Comparison of ENCODE assay signal across 14 cellular contexts in genomic region chr1:117967900-117968299, GRCh38. TPM values are rescaled to one million over a fixed set of nuclear protein-coding genes. Genes with fewer than 3 reads are reported as not detected.
A peak's percentile ranks its signal among the peaks of the same experiment; 100 is the strongest.
DNase-seq lines count a peak whose midpoint lies in the region; ATAC-seq and TF ChIP-seq lines count a peak whose summit lies in the region.
"Had no signal": no experiment of that assay in that cellular context is flagged by ENCODE, and none has a peak within 500 bp of the region (broad histone marks: within the 10 kb centered on the region; RNA-seq: fewer than 3 reads in every experiment).

No MANE protein-coding gene starts in this region.

- no peak for TF ChIP-seq POLR2A in heart left ventricle (IDR thresholded peaks at IDR 0.05)

- peaks cover 11% of the 10 kb centered on the region for H3K4me1 Mint-ChIP-seq in activated CD4-positive, alpha-beta T cell treated with anti-CD3 and anti-CD28 coated beads for 36 hours

- 46 to 50% (median 48%) methylated on average over 2 of the region's 2 CpGs for WGBS in heart left ventricle, 4 donors

- POLR2A ChIA-PET in activated CD4-positive, alpha-beta T cell treated with anti-CD3 and anti-CD28 coated beads for 36 hours (lab: Charles Lee) = no interaction called here

- in situ Hi-C loops in G401 (cut with HindIII; ENCODE audit: low sequenced_read_pairs) = no loop called here

- no peak for TF ChIP-seq CTCF in heart left ventricle (IDR thresholded peaks at IDR 0.05)

- no peaks in the 10 kb centered on the region for H3K27me3 ChIP-seq in heart left ventricle

- no peak overlapping the region for H3K27ac ChIP-seq in heart left ventricle
- H3K27ac ChIP-seq: HL-60 had no signal

- DNase-seq in G401 (ENCODE audit: low spot score) (peak; percentile 1), NCI-H2081 (lab: John Stamatoyannopoulos, UW) (peak; percentile 34 to 68), amniotic epithelial cell (ENCODE audit: low read depth) (peak; percentile 37), kidney tubule cell (ENCODE audit: low spot score) (peak; percentile 13), heart left ventricle (no peak), DMS53 treated with DMSO at 0.1 percent for 48 hours (lab: John Stamatoyannopoulos, UW; ENCODE audit: unreplicated experiment) (no peak), NCI-H187 treated with DMSO at 0.1 percent for 48 hours (lab: John Stamatoyannopoulos, UW) (no peak)
- DNase-seq in activated CD4-positive, alpha-beta T cell treated with anti-CD3 and anti-CD28 coated beads for 36 hours = no peak
- DNase-seq: activated CD4-positive, alpha-beta T cell treated with anti-CD3 and anti-CD28 coated beads, Interleukin-2, amount 50 U/mL, for 4 hours; activated naive CD4-positive, alpha-beta T cell treated with Interleukin-2 at 50 U/mL for 16 hours; C1 segment of cervical spinal cord; NCI-H1417 treated with DMSO at 0.1 percent for 48 hours; stimulated activated naive CD8-positive, alpha-beta T cell treated with anti-CD3 and anti-CD28 coated beads, Interleukin-15, Interleukin-2, amounts not matched to agents 100 U/mL and 50 U/mL, for 24 hours had no signal

- H3K27ac Mint-ChIP-seq in activated CD4-positive, alpha-beta T cell treated with anti-CD3 and anti-CD28 coated beads for 36 hours = no peak overlapping the region

- CTCF ChIA-PET in activated CD4-positive, alpha-beta T cell treated with anti-CD3 and anti-CD28 coated beads for 36 hours (lab: Charles Lee) = interaction anchor here (1.2 kb wide), 1 partner anchor 1040 kb away, joined by 3 read pairs; no protein-coding TSS in a partner anchor

- ATAC-seq in heart left ventricle = no peak
- no peak for ATAC-seq in activated CD4-positive, alpha-beta T cell treated with anti-CD3 and anti-CD28 coated beads for 36 hours
- ATAC-seq: stimulated activated naive CD8-positive, alpha-beta T cell treated with anti-CD3 and anti-CD28 coated beads, Interleukin-15, Interleukin-2, amounts not matched to agents 100 U/mL and 50 U/mL, for 24 hours had no signal

- intact Hi-C loops in heart left ventricle (cut with DNase I) = loop anchor here in 1 of 10 donors (10.0 kb wide), 1 partner anchor 1397 kb away; the partner anchor contains the start of gene HAO2
- intact Hi-C loops in activated CD4-positive, alpha-beta T cell treated with anti-CD3 and anti-CD28 coated beads for 36 hours (cut with DNase I, micrococcal nuclease) = no loop called here

- peaks cover 3% of the 10 kb centered on the region for H3K27me3 Mint-ChIP-seq in activated CD4-positive, alpha-beta T cell treated with anti-CD3 and anti-CD28 coated beads for 36 hours

- peaks cover 10% of the 10 kb centered on the region for H3K36me3 Mint-ChIP-seq in activated CD4-positive, alpha-beta T cell treated with anti-CD3 and anti-CD28 coated beads for 36 hours (ENCODE audit: low read depth)

- no peak overlapping the region for H3K4me3 ChIP-seq in heart left ventricle

- no peaks in the 10 kb centered on the region for H3K9me3 ChIP-seq in heart left ventricle

- no peaks in the 10 kb centered on the region for H3K9me3 Mint-ChIP-seq in activated CD4-positive, alpha-beta T cell treated with anti-CD3 and anti-CD28 coated beads for 36 hours (ENCODE audit: low read depth)

- H3K4me1 ChIP-seq in heart left ventricle = no peaks in the 10 kb centered on the region

- H3K4me3 Mint-ChIP-seq in activated CD4-positive, alpha-beta T cell treated with anti-CD3 and anti-CD28 coated beads for 36 hours = no peak overlapping the region

- H3K36me3 ChIP-seq in heart left ventricle = peaks cover 0 to 3% (median under 1%) of the 10 kb centered on the region in 9 donors

RNA-seq across cellular contexts. Expression of gene WDR3, which starts 38.4 kb away (rescaled TPM):
- 29.3 and 39.4 TPM in 2 replicates for total RNA-seq in G401 (2014; rRNA removed; shearing (Covaris generic))
- total RNA-seq in heart left ventricle = 10 to 100 TPM in 7 of 9 donors, 1 to 10 TPM in 2; 4.6 to 15.4 (median 12.3) TPM
- polyA plus RNA-seq in heart left ventricle = 10 to 100 TPM in 1 of 2 donors, 1 to 10 TPM in 1; 1.5 to 10.2 TPM
- 10 to 100 TPM; 45.0 to 63.7 TPM for total RNA-seq in activated CD4-positive, alpha-beta T cell treated with anti-CD3 and anti-CD28 coated beads for 36 hours

RNA-seq across cellular contexts. Expression of gene GDAP2, which starts 38.5 kb away (rescaled TPM):
- total RNA-seq in G401 (2014; rRNA removed; shearing (Covaris generic)) = 8.0 and 9.4 TPM in 2 replicates
- 10 to 100 TPM; 13.5 to 25.6 (median 21.9) TPM for total RNA-seq in heart left ventricle
- 1 to 10 TPM; 1.4 to 6.8 TPM for polyA plus RNA-seq in heart left ventricle
- total RNA-seq in activated CD4-positive, alpha-beta T cell treated with anti-CD3 and anti-CD28 coated beads for 36 hours = 10 to 100 TPM; 18.8 to 20.9 TPM

Comparison
In these comparisons a context has a peak if more than half of its experiments do, and no peak if none do; other contexts are left out.
1. DNase-seq: peak in G401 (single experiment), NCI-H2081 (2 of 2), amniotic epithelial cell (single experiment) and kidney tubule cell (single experiment); none in heart left ventricle (0 of 5), DMS53 treated with DMSO at 0.1 percent for 48 hours (single experiment), NCI-H187 treated with DMSO at 0.1 percent for 48 hours (single experiment) and activated CD4-positive, alpha-beta T cell treated with anti-CD3 and anti-CD28 coated beads for 36 hours (single experiment).